Comparison of ENCODE assay signal across 7 cellular contexts in the genomic region with DNA sequence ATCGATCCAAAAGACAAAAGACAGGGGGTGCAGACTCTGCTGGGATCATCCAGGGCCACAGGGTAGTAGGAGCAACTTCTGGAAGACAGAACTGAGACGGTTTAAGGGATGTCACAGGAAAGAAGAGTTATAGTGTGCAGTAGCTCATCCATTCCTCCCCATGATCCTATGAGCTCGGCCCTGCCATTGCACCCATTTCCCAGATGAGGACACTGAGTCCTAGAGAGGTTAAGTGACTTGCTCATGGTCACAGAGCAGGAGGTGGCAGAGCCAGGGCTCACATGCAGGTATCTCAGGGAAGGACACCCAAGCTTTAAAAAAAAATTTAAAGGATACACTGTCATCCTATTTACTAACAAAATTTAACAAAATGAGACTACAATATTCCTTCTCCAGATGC.
"Had no signal": no experiment of that assay in that cellular context is flagged by ENCODE, and none has a peak within 500 bp of the region (broad histone marks: within the 10 kb centered on the region; RNA-seq: fewer than 3 reads in every experiment).

No MANE protein-coding gene starts in this region.

- DNase-seq: GOT3, HCEC 1CT, Karpas-422, KBM-7 had no signal

- FAIRE-seq: H54, HTR-8/SVneo had no signal

- H3K27ac ChIP-seq: KMS-11 had no signal

- H3K9ac ChIP-seq: KMS-11 had no signal

- H3K4me2 ChIP-seq: KMS-11 had no signal
